ENCODE assay signal across 28 cellular contexts in genomic region chr1:61064673-61065072, GRCh38.
"Had no signal": no experiment of that assay in that cellular context is flagged by ENCODE, and none has a peak within 500 bp of the region (broad histone marks: within the 10 kb centered on the region; RNA-seq: fewer than 3 reads in every experiment).

No MANE protein-coding gene starts in this region.

- ATAC-seq: effector memory CD8-positive, alpha-beta T cell; esophagus mucosa; gastrocnemius medialis; heart right ventricle; left cardiac atrium; left ventricle myocardium superior; lower lobe of right lung; mucosa of descending colon had no signal

- H3K27ac Mint-ChIP-seq: dendritic cell treated with granulocyte-macrophage colony-stimulating factor and Interleukin-4, amounts not matched to agents 40 ng/mL and 50 ng/mL, for 4 days; effector memory CD8-positive, alpha-beta T cell; endodermal cell; mesothelial cell of epicardium; naive B cell had no signal

- H3K27me3 Mint-ChIP-seq: dendritic cell treated with granulocyte-macrophage colony-stimulating factor and Interleukin-4, amounts not matched to agents 40 ng/mL and 50 ng/mL, for 4 days; effector memory CD8-positive, alpha-beta T cell had no signal

- H3K36me3 Mint-ChIP-seq: mesothelial cell of epicardium, naive B cell had no signal

- H3K27ac ChIP-seq: colonic mucosa, epithelial cell of prostate, esophagus squamous epithelium, gastrocnemius medialis, heart right ventricle, left lung, lower lobe of right lung had no signal

- H3K27me3 ChIP-seq: colonic mucosa, esophagus squamous epithelium, gastrocnemius medialis, heart right ventricle, left lung had no signal

- H3K4me3 Mint-ChIP-seq: dendritic cell treated with granulocyte-macrophage colony-stimulating factor and Interleukin-4, amounts not matched to agents 40 ng/mL and 50 ng/mL, for 4 days; effector memory CD8-positive, alpha-beta T cell; endodermal cell; mesothelial cell of epicardium; naive B cell had no signal

- H3K4me3 ChIP-seq: colonic mucosa, esophagus squamous epithelium, gastrocnemius medialis, heart right ventricle, left lung, lower lobe of right lung, mucosa of descending colon had no signal

- FAIRE-seq: endometrium, islet of Langerhans, keratinocyte had no signal

- DNase-seq: colonic mucosa; cortex of kidney; effector CD8-positive, alpha-beta T cell; effector memory CD8-positive, alpha-beta T cell; endodermal cell; erythroblast; esophagus squamous epithelium; foreskin fibroblast; foreskin melanocyte; gastrocnemius medialis; glutamatergic neuron; head of caudate nucleus; heart right ventricle; hippocampal formation; left cardiac atrium; left lung; left ventricle myocardium superior; lower lobe of right lung; mesenchymal stem cell; mucosa of descending colon; naive B cell had no signal

- H3K36me3 ChIP-seq: colonic mucosa, esophagus squamous epithelium, gastrocnemius medialis, heart right ventricle, left lung, lower lobe of right lung had no signal

- H3K4me1 Mint-ChIP-seq: endodermal cell, naive B cell had no signal

- H3K9me3 ChIP-seq: colonic mucosa, esophagus squamous epithelium, gastrocnemius medialis, heart right ventricle, left lung, lower lobe of right lung, mucosa of descending colon had no signal

- H3K9me3 Mint-ChIP-seq: dendritic cell treated with granulocyte-macrophage colony-stimulating factor and Interleukin-4, amounts not matched to agents 40 ng/mL and 50 ng/mL, for 4 days; effector memory CD8-positive, alpha-beta T cell; endodermal cell; mesothelial cell of epicardium had no signal

- H3K4me1 ChIP-seq: colonic mucosa, esophagus squamous epithelium, heart right ventricle, left lung, lower lobe of right lung had no signal
